ENCODE assay signal across 26 cellular contexts in genomic region chr2:114642371-114642770, GRCh38.
"Had no signal": no experiment of that assay in that cellular context is flagged by ENCODE, and none has a peak within 500 bp of the region (broad histone marks: within the 10 kb centered on the region; RNA-seq: fewer than 3 reads in every experiment).

No MANE protein-coding gene starts in this region.

- H3K4me1 ChIP-seq: SJCRH30 had no signal

- H3K4me3 Mint-ChIP-seq: activated CD4-positive, alpha-beta T cell treated with anti-CD3 and anti-CD28 coated beads, Interleukin-2, amount 10 ng/mL, durations not matched to agents 24 days and 14 days; activated CD8-positive, alpha-beta T cell treated with anti-CD3 and anti-CD28 coated beads for 36 hours; activated naive CD4-positive, alpha-beta T cell treated with anti-CD3 and anti-CD28 coated beads for 36 hours; activated T-cell treated with anti-CD3 and anti-CD28 coated beads, Interleukin-2, amount 50 U/mL, for 24 hours; central memory CD8-positive, alpha-beta T cell had no signal

- H3K27me3 Mint-ChIP-seq: activated CD4-positive, alpha-beta T cell treated with anti-CD3 and anti-CD28 coated beads, Interleukin-2, amount 10 ng/mL, durations not matched to agents 24 days and 14 days; activated CD8-positive, alpha-beta T cell treated with anti-CD3 and anti-CD28 coated beads for 36 hours; activated T-cell treated with anti-CD3 and anti-CD28 coated beads, Interleukin-2, amount 50 U/mL, for 24 hours; central memory CD8-positive, alpha-beta T cell had no signal

- H3K4me3 ChIP-seq: cardiac muscle cell, SJCRH30, SK-N-MC had no signal

- H3K9me3 Mint-ChIP-seq: activated CD4-positive, alpha-beta T cell treated with anti-CD3 and anti-CD28 coated beads, Interleukin-2, amount 10 ng/mL, durations not matched to agents 24 days and 14 days; activated CD8-positive, alpha-beta T cell treated with anti-CD3 and anti-CD28 coated beads for 36 hours; activated naive CD4-positive, alpha-beta T cell treated with anti-CD3 and anti-CD28 coated beads for 36 hours; activated T-cell treated with anti-CD3 and anti-CD28 coated beads, Interleukin-2, amount 50 U/mL, for 24 hours; central memory CD8-positive, alpha-beta T cell had no signal

- H3K36me3 Mint-ChIP-seq: activated naive CD4-positive, alpha-beta T cell treated with anti-CD3 and anti-CD28 coated beads, Interleukin-2, amount 50 U/mL, for 72 hours had no signal

- H3K4me1 Mint-ChIP-seq: activated CD4-positive, alpha-beta T cell treated with anti-CD3 and anti-CD28 coated beads, Interleukin-2, amount 10 ng/mL, durations not matched to agents 24 days and 14 days; central memory CD8-positive, alpha-beta T cell had no signal

- H3K27ac ChIP-seq: brain microvascular endothelial cell, cardiac muscle cell, KMS-11, SJCRH30, SK-N-MC, WERI-Rb-1 had no signal

- H3K36me3 ChIP-seq: brain microvascular endothelial cell, cardiac muscle cell, SJCRH30, WERI-Rb-1 had no signal

- H3K27ac Mint-ChIP-seq: activated CD4-positive, alpha-beta T cell treated with anti-CD3 and anti-CD28 coated beads, Interleukin-2, amount 10 ng/mL, durations not matched to agents 24 days and 14 days; activated CD8-positive, alpha-beta T cell treated with anti-CD3 and anti-CD28 coated beads for 36 hours; activated naive CD4-positive, alpha-beta T cell treated with anti-CD3 and anti-CD28 coated beads for 36 hours; activated naive CD4-positive, alpha-beta T cell treated with anti-CD3 and anti-CD28 coated beads, Interleukin-2, amount 50 U/mL, for 72 hours; activated T-cell treated with anti-CD3 and anti-CD28 coated beads, Interleukin-2, amount 50 U/mL, for 24 hours had no signal

- DNase-seq: activated CD4-positive, alpha-beta T cell treated with anti-CD3 and anti-CD28 coated beads, Interleukin-2, amount 10 ng/mL, durations not matched to agents 24 days and 14 days; activated CD4-positive, alpha-beta T cell treated with anti-CD3 and anti-CD28 coated beads, Interleukin-2, amount 50 U/mL, for 4 hours; activated CD4-positive, CD25-positive, alpha-beta regulatory T cell; activated CD8-positive, alpha-beta T cell treated with anti-CD3 and anti-CD28 coated beads for 36 hours; activated gamma-delta T cell treated with Interleukin-2 at 50 U/mL for 16 hours; activated naive CD4-positive, alpha-beta T cell treated with anti-CD3 and anti-CD28 coated beads for 36 hours; activated T-cell treated with anti-CD3 and anti-CD28 coated beads, Interleukin-2, amount 50 U/mL, for 24 hours; anterior cingulate cortex; brain microvascular endothelial cell; MM.1S; MV-4-11; NCI-H1092; NCI-H146; NCI-H187 treated with DMSO at 0.1 percent for 48 hours; NCI-H2081; NCI-H345; SHP77; SJCRH30; T1000; WERI-Rb-1 had no signal

- H3K9me3 ChIP-seq: SJCRH30 had no signal

- H3K9ac ChIP-seq: KMS-11 had no signal

- ATAC-seq: activated CD8-positive, alpha-beta T cell treated with anti-CD3 and anti-CD28 coated beads for 36 hours; activated naive CD4-positive, alpha-beta T cell treated with anti-CD3 and anti-CD28 coated beads, Interleukin-2, amount 50 U/mL, for 72 hours; Panc1 had no signal

- H3K4me2 ChIP-seq: KMS-11 had no signal

- H3K27me3 ChIP-seq: brain microvascular endothelial cell, SJCRH30 had no signal
